Comparison of ENCODE assay signal across 15 cellular contexts in genomic region chr1:17671741-17672140, GRCh38.
DNase-seq lines count a peak whose midpoint lies in the region; ATAC-seq and TF ChIP-seq lines count a peak whose summit lies in the region.
"Had no signal": no experiment of that assay in that cellular context is flagged by ENCODE, and none has a peak within 500 bp of the region (broad histone marks: within the 10 kb centered on the region; RNA-seq: fewer than 3 reads in every experiment).

No MANE protein-coding gene starts in this region.

- H3K9me3 ChIP-seq in neural progenitor cell (ENCODE audit: low read depth) (no peaks in the 10 kb centered on the region), prostate gland (no peaks in the 10 kb centered on the region)
- H3K9me3 ChIP-seq: body of pancreas, pancreas had no signal

- no peak overlapping the region for H3K27ac Mint-ChIP-seq in neural progenitor cell
- H3K27ac Mint-ChIP-seq: activated naive CD4-positive, alpha-beta T cell treated with anti-CD3 and anti-CD28 coated beads, Interleukin-2, amount 10 ng/mL, durations not matched to agents 7 days and 5 days had no signal

- peaks cover 6% of the 10 kb centered on the region for H3K27me3 Mint-ChIP-seq in neural progenitor cell (ENCODE audit: insufficient read depth, low read depth)

- no peaks in the 10 kb centered on the region for H3K9me3 Mint-ChIP-seq in neural progenitor cell

- TF ChIP-seq CTCF in GM12864 (IDR thresholded peaks at IDR 0.05; ENCODE audit: low read depth, low read length, missing control alignments) (peak; percentile 36), choroid plexus epithelial cell (conservative IDR thresholded peaks at IDR 0.05; ENCODE audit: low read depth, low read length) (peak; percentile 10), neural progenitor cell (IDR thresholded peaks at IDR 0.05) (no peak), prostate gland (IDR thresholded peaks at IDR 0.05) (no peak)

- H3F3A ChIP-seq in neural progenitor cell (ENCODE audit: low read depth): peaks cover 5% of the 10 kb centered on the region

- H3K4me3 Mint-ChIP-seq in neural progenitor cell: no peak overlapping the region
- H3K4me3 Mint-ChIP-seq: activated naive CD4-positive, alpha-beta T cell treated with anti-CD3 and anti-CD28 coated beads, Interleukin-2, amount 10 ng/mL, durations not matched to agents 7 days and 5 days had no signal

- H3K4me3 ChIP-seq in GM12864 (ENCODE audit: low read depth, low read length) (no peak overlapping the region), choroid plexus epithelial cell (ENCODE audit: low read depth, low read length) (no peak overlapping the region), neural progenitor cell (no peak overlapping the region), prostate gland (no peak overlapping the region)
- H3K4me3 ChIP-seq: body of pancreas, pancreas had no signal

- no peak for ATAC-seq in GM21786 (IDR thresholded peaks at IDR 0.05; ENCODE audit: unreplicated experiment)
- ATAC-seq: body of pancreas, pancreas had no signal

- intact Hi-C loops in prostate gland (cut with DNase I): no loop called here

- H3K36me3 ChIP-seq in neural progenitor cell (no peaks in the 10 kb centered on the region), prostate gland (peaks cover 0 to 3% of the 10 kb centered on the region in 2 donors)

- no peaks in the 10 kb centered on the region for H3K27me3 ChIP-seq in neural progenitor cell
- H3K27me3 ChIP-seq in prostate gland (replicated peaks; ENCODE audit: insufficient read depth): no peaks in the 10 kb centered on the region
- H3K27me3 ChIP-seq: body of pancreas, pancreas had no signal

- no peak overlapping the region for H3K27ac ChIP-seq in neural progenitor cell
- H3K27ac ChIP-seq in prostate gland: no peak overlapping the region
- H3K27ac ChIP-seq: body of pancreas, pancreas had no signal

- H3K4me2 ChIP-seq in neural progenitor cell: peak overlapping the region; percentile 41

- H3K4me1 Mint-ChIP-seq in neural progenitor cell: peaks cover 66% of the 10 kb centered on the region
- H3K4me1 Mint-ChIP-seq: activated naive CD4-positive, alpha-beta T cell treated with anti-CD3 and anti-CD28 coated beads, Interleukin-2, amount 10 ng/mL, durations not matched to agents 7 days and 5 days had no signal

- H4K20me1 ChIP-seq in neural progenitor cell (ENCODE audit: low read depth): peaks cover 29% of the 10 kb centered on the region

- WGBS in prostate gland: 55% methylated on average over 10 of the region's 10 CpGs

- no peaks in the 10 kb centered on the region for H3K79me2 ChIP-seq in neural progenitor cell (ENCODE audit: low read depth)

- H3K36me3 Mint-ChIP-seq in neural progenitor cell: peaks cover 6% of the 10 kb centered on the region
- H3K36me3 Mint-ChIP-seq: activated naive CD4-positive, alpha-beta T cell treated with anti-CD3 and anti-CD28 coated beads, Interleukin-2, amount 10 ng/mL, durations not matched to agents 7 days and 5 days had no signal

- no peak overlapping the region for H2AFZ ChIP-seq in neural progenitor cell (replicated peaks)

- no peak overlapping the region for H3K9ac ChIP-seq in neural progenitor cell

- DNase-seq in GM12864 (ENCODE audit: low read depth) (no peak), NCI-H2029 treated with DMSO at 0.1 percent for 48 hours (lab: John Stamatoyannopoulos, UW) (peak; percentile 34), choroid plexus epithelial cell (ENCODE audit: low read depth) (no peak), neural progenitor cell (ENCODE audit: low spot score) (peak; percentile 60), prostate gland (ENCODE audit: low spot score) (no peak)
- DNase-seq in stimulated activated CD4-positive, alpha-beta T cell treated with anti-CD3 and anti-CD28 coated beads, Interleukin-15, amount 100 ng/mL, for 24 hours: no peak
- DNase-seq: activated CD4-positive, alpha-beta T cell treated with anti-CD3 and anti-CD28 coated beads for 1 hour; activated CD8-positive, alpha-beta memory T cell treated with anti-CD3 and anti-CD28 coated beads, Interleukin-2, amount 50 U/mL, for 48 hours; activated naive CD4-positive, alpha-beta T cell treated with anti-CD3 and anti-CD28 coated beads, Interleukin-2, amount 10 ng/mL, durations not matched to agents 7 days and 5 days; body of pancreas; effector CD8-positive, alpha-beta T cell; NCI-H446; pancreas; stimulated activated CD4-positive, alpha-beta T cell treated with anti-CD3 and anti-CD28 coated beads, Interleukin-12 subunit alpha, Interleukin-12 subunit beta, amount 100 ng/mL, for 4 hours had no signal

- H3K4me1 ChIP-seq in neural progenitor cell (peaks cover 28% of the 10 kb centered on the region), prostate gland (replicated peaks) (no peaks in the 10 kb centered on the region)
- H3K4me1 ChIP-seq: pancreas had no signal

- TF ChIP-seq POLR2A in prostate gland (IDR thresholded peaks at IDR 0.05): no peak

Comparison
In these comparisons a context has a peak if more than half of its experiments do, and no peak if none do; other contexts are left out.
1. DNase-seq: peak in NCI-H2029 treated with DMSO at 0.1 percent for 48 hours (single experiment) and neural progenitor cell (single experiment); none in GM12864 (single experiment), choroid plexus epithelial cell (single experiment), prostate gland (single experiment) and stimulated activated CD4-positive, alpha-beta T cell treated with anti-CD3 and anti-CD28 coated beads, Interleukin-15, amount 100 ng/mL, for 24 hours (single experiment).
2. CTCF ChIP-seq: peak in GM12864 (single experiment) and choroid plexus epithelial cell (single experiment); none in neural progenitor cell (single experiment) and prostate gland (0 of 4).